In the genomic region with DNA sequence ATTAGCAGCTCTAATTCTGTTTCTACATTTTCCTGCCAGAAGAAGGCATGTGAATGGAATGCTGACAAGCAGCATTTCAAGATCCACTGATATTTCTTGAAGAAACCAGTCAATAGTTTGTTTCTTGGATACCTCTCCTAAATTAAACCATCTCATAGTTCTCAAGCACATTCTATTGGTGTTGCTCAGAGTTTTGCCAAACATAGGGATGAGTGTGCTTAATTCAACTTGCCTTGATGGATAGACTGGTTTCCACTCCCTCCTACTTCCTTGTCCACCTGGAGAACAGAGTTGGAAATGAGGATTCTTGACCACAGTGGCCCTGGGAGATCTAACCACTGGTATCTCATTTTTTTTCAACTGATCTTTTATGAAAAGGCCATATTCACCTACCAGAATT, we compare ENCODE assay signal across 22 cellular contexts. TPM values are rescaled to one million over a fixed set of nuclear protein-coding genes. Genes with fewer than 3 reads are reported as not detected.
DNase-seq lines count a peak whose midpoint lies in the region; ATAC-seq and TF ChIP-seq lines count a peak whose summit lies in the region.
"Had no signal": no experiment of that assay in that cellular context is flagged by ENCODE, and none has a peak within 500 bp of the region (broad histone marks: within the 10 kb centered on the region; RNA-seq: fewer than 3 reads in every experiment).

No MANE protein-coding gene starts in this region.

- H3K4me3 ChIP-seq in kidney epithelial cell (ENCODE audit: low read depth, low read length): no peak overlapping the region
- H3K4me3 ChIP-seq: body of pancreas, heart right ventricle, pancreas, sigmoid colon, stomach, tibial artery had no signal

- ATAC-seq in T-helper 17 cell: no peak
- ATAC-seq: body of pancreas, heart right ventricle, pancreas had no signal

- H3K27ac Mint-ChIP-seq in type B pancreatic cell: peak overlapping the region; percentile 85
- H3K27ac Mint-ChIP-seq in T-helper 17 cell: no peak overlapping the region
- H3K27ac Mint-ChIP-seq: activated naive CD8-positive, alpha-beta T cell; T-helper 1 cell treated with Interleukin-12 subunit alpha and Interleukin-12 subunit beta and Interleukin-4 antibody, amounts not matched to agents 30 μg/mL and 1 μg/mL, for 36 hours had no signal

- H3K4me1 Mint-ChIP-seq in type B pancreatic cell (ENCODE audit: unreplicated experiment) (no peaks in the 10 kb centered on the region), T-helper 17 cell (peaks cover 6% of the 10 kb centered on the region)
- H3K4me1 Mint-ChIP-seq: CD8-positive, alpha-beta memory T cell had no signal

- no peaks in the 10 kb centered on the region for H3K9me3 ChIP-seq in T-helper 17 cell (ENCODE audit: control insufficient read depth, low read length, poor library complexity, severe bottlenecking)
- H3K9me3 ChIP-seq: body of pancreas, heart right ventricle, pancreas, sigmoid colon, stomach, tibial artery had no signal

- TF ChIP-seq CTCF in kidney epithelial cell (IDR thresholded peaks at IDR 0.05; ENCODE audit: insufficient read depth, low read length, poor library complexity, severe bottlenecking) (no peak), type B pancreatic cell (conservative IDR thresholded peaks at IDR 0.05) (no peak)

- no peaks in the 10 kb centered on the region for H3K36me3 Mint-ChIP-seq in type B pancreatic cell
- H3K36me3 Mint-ChIP-seq in T-helper 17 cell (ENCODE audit: low read depth): peaks cover 2% of the 10 kb centered on the region
- H3K36me3 Mint-ChIP-seq: activated naive CD8-positive, alpha-beta T cell had no signal

- DNase-seq in HPDE6-E6E7 (ENCODE audit: extremely low spot score) (peak; percentile 10), astrocyte of the hippocampus (ENCODE audit: low read depth, low spot score) (peak; percentile 21), kidney epithelial cell (ENCODE audit: low read depth) (peak; percentile 34), type B pancreatic cell (ENCODE audit: extremely low spot score, unreplicated experiment) (no peak), HK-2 (ENCODE audit: unreplicated experiment) (no peak), T-helper 17 cell (no peak), NCI-H1105 treated with DMSO at 0.1 percent for 48 hours (lab: John Stamatoyannopoulos, UW) (no peak)
- DNase-seq: activated CD4-positive, alpha-beta T cell treated with anti-CD3 and anti-CD28 coated beads, Interleukin-2, amount 50 U/mL, for 1 hour; AML-193; body of pancreas; CD8-positive, alpha-beta memory T cell; GOT3; heart right ventricle; Kasumi-1; NCI-H1694 treated with DMSO at 0.1 percent for 48 hours; NCI-H526; pancreas; sigmoid colon; stomach; tibial artery had no signal

- H3K27me3 Mint-ChIP-seq in type B pancreatic cell: no peaks in the 10 kb centered on the region
- H3K27me3 Mint-ChIP-seq in T-helper 17 cell: peaks cover 38% of the 10 kb centered on the region
- H3K27me3 Mint-ChIP-seq: activated naive CD8-positive, alpha-beta T cell had no signal

- H3K27me3 ChIP-seq in kidney epithelial cell (ENCODE audit: control insufficient read depth, insufficient read depth, low read length): no peaks in the 10 kb centered on the region
- H3K27me3 ChIP-seq: body of pancreas, pancreas, sigmoid colon, stomach, tibial artery had no signal

- H3K4me3 Mint-ChIP-seq in type B pancreatic cell (peak overlapping the region; percentile 4), T-helper 17 cell (no peak overlapping the region)
- H3K4me3 Mint-ChIP-seq: activated naive CD8-positive, alpha-beta T cell; CD8-positive, alpha-beta memory T cell; T-helper 1 cell treated with Interleukin-12 subunit alpha and Interleukin-12 subunit beta and Interleukin-4 antibody, amounts not matched to agents 30 μg/mL and 1 μg/mL, for 36 hours had no signal

- no peaks in the 10 kb centered on the region for H3K36me3 ChIP-seq in kidney epithelial cell (ENCODE audit: control insufficient read depth, insufficient read depth, low read length)
- H3K36me3 ChIP-seq: heart right ventricle, pancreas, sigmoid colon, stomach, tibial artery had no signal

- H3K9me3 Mint-ChIP-seq in type B pancreatic cell: peaks cover 11% of the 10 kb centered on the region
- H3K9me3 Mint-ChIP-seq: CD8-positive, alpha-beta memory T cell; T-helper 1 cell treated with Interleukin-12 subunit alpha and Interleukin-12 subunit beta and Interleukin-4 antibody, amounts not matched to agents 30 μg/mL and 1 μg/mL, for 36 hours had no signal

RNA-seq across cellular contexts. Expression of gene DDX10, which starts 29.8 kb away (rescaled TPM):
- 24.5 and 29.0 TPM in 2 replicates for total RNA-seq in kidney epithelial cell
- 26.3 and 34.7 TPM in 2 replicates for total RNA-seq in type B pancreatic cell (ENCODE audit: low replicate concordance)
- 10 to 100 TPM; 24.8 to 26.6 TPM for total RNA-seq in T-helper 17 cell

RNA-seq across cellular contexts. Expression of gene EXPH5, which starts 41.5 kb away (rescaled TPM):
- total RNA-seq in kidney epithelial cell (8.5 and 10.1 TPM in 2 replicates), type B pancreatic cell (ENCODE audit: low replicate concordance) (15.2 and 37.4 TPM in 2 replicates), T-helper 17 cell (1 to 10 TPM in 1 of 2 donors, under 1 TPM in 1; 0.96 to 1.3 TPM)

Comparison
In these comparisons a context has a peak if more than half of its experiments do, and no peak if none do; other contexts are left out.
1. DNase-seq: peak in HPDE6-E6E7 (single experiment), astrocyte of the hippocampus (single experiment) and kidney epithelial cell (single experiment); none in type B pancreatic cell (single experiment), HK-2 (single experiment), T-helper 17 cell (0 of 3) and NCI-H1105 treated with DMSO at 0.1 percent for 48 hours (single experiment).